Comparison of ENCODE assay signal across 8 cellular contexts in the genomic region with DNA sequence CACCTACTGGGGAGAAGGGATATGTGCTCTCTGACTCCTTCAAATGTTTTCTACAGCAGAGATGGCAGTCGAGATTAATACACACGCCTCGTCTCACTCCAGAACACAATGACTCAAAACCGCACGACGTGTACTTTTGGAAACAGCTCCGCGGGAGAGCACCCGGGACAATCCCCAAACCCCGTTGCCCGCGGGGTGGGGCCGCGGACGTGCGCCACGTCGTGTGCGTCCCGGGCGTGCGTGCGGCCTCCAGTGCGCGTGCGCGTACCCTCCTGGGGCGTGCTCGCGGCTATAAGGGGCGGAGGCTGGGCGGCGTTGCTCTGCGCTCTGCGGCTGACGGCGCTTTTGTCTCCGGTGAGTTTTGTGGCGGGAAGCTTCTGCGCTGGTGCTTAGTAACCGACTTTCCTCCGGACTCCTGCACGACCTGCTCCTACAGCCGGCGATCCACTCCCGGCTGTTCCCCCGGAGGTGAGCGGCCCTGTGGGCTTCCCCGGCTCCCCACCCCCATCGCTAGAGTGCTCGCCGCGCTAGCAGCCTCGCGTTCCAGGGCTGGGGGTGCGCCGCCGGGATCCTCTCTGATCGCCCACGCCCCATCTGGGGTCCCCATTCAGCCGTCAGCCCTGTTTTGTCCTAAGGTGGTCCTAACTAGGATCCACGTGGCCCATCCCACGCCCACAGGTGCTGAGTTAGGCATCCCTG. TPM values are rescaled to one million over a fixed set of nuclear protein-coding genes. Genes with fewer than 3 reads are reported as not detected.
DNase-seq lines count a peak whose midpoint lies in the region; ATAC-seq and TF ChIP-seq lines count a peak whose summit lies in the region.

Gene HILPDA (plus strand): TSS at position 323 of the 699 bp plus-strand sequence. CDS start 1,391 bp downstream, outside the sequence.

- peak within 1 kb of the TSS; percentile 86 for H3K27ac Mint-ChIP-seq in activated T-helper 17 cell treated with anti-CD3 and anti-CD28 coated beads, Interleukin-2, amount 50 U/mL, for 72 hours
- peak within 1 kb of the TSS; percentile 86 to 97 (median 94) for H3K27ac Mint-ChIP-seq in naive thymus-derived CD8-positive, alpha-beta T cell
- peak within 1 kb of the TSS; percentile 99 for H3K27ac Mint-ChIP-seq in stimulated activated naive B cell treated with anti-CD40 and anti-IgM and Interleukin-4, amounts not matched to agents 10 μg/mL and 1 μg/mL and 100 μg/mL, for 72 hours

- POLR2A ChIA-PET in naive thymus-derived CD8-positive, alpha-beta T cell (lab: Charles Lee), result interaction anchor here (0.6 to 2.7 kb wide), 8 partner anchors 14 to 1063 kb away, joined by 3 to 10 read pairs (median 3); partner anchors contain the start of genes RBM28 and ZNF800

- no peak for TF ChIP-seq CTCF in LNCaP clone FGC (IDR thresholded peaks at IDR 0.05; ENCODE audit: control insufficient read depth, extremely low read depth, insufficient read depth)
- no peak for TF ChIP-seq CTCF in fibroblast of mammary gland (conservative IDR thresholded peaks at IDR 0.05; ENCODE audit: control insufficient read depth, insufficient read depth, low read depth, low read length)

- H3K4me3 Mint-ChIP-seq in activated T-helper 17 cell treated with anti-CD3 and anti-CD28 coated beads, Interleukin-2, amount 50 U/mL, for 72 hours, result peak within 1 kb of the TSS; percentile 94
- peak within 1 kb of the TSS; percentile 87 to 95 (median 93) for H3K4me3 Mint-ChIP-seq in naive thymus-derived CD8-positive, alpha-beta T cell
- H3K4me3 Mint-ChIP-seq in stimulated activated naive B cell treated with anti-CD40 and anti-IgM and Interleukin-4, amounts not matched to agents 10 μg/mL and 1 μg/mL and 100 μg/mL, for 72 hours, result peak within 1 kb of the TSS; percentile 92 to 93

- peak; percentile 80 for ATAC-seq in activated T-helper 17 cell treated with anti-CD3 and anti-CD28 coated beads, Interleukin-2, amount 50 U/mL, for 72 hours (replicated peaks)
- ATAC-seq in naive thymus-derived CD8-positive, alpha-beta T cell, result peak; percentile 87 to 91
- peak; percentile 85 to 86 for ATAC-seq in stimulated activated naive B cell treated with anti-CD40 and anti-IgM and Interleukin-4, amounts not matched to agents 10 μg/mL and 1 μg/mL and 100 μg/mL, for 72 hours (replicated peaks)

- peaks cover 77% of the 10 kb centered on the region for H3K36me3 Mint-ChIP-seq in activated T-helper 17 cell treated with anti-CD3 and anti-CD28 coated beads, Interleukin-2, amount 50 U/mL, for 72 hours (ENCODE audit: low read depth)
- no peaks in the 10 kb centered on the region for H3K36me3 Mint-ChIP-seq in naive thymus-derived CD8-positive, alpha-beta T cell
- H3K36me3 Mint-ChIP-seq in stimulated activated naive B cell treated with anti-CD40 and anti-IgM and Interleukin-4, amounts not matched to agents 10 μg/mL and 1 μg/mL and 100 μg/mL, for 72 hours, result peaks cover 17 to 25% of the 10 kb centered on the region in 2 donors

- H3K4me3 ChIP-seq in LNCaP clone FGC (ENCODE audit: low read depth, low read length) (peak within 1 kb of the TSS; percentile 99), fibroblast of mammary gland (ENCODE audit: control insufficient read depth, low read depth, low read length) (peak within 1 kb of the TSS; percentile 99)

- DNase-seq in EH (ENCODE audit: low read depth) (peak; percentile 98), H4 (ENCODE audit: low spot score) (peak; percentile 90), LNCaP clone FGC (ENCODE audit: low read depth) (peak; percentile 70), RPMI8226 (peak; percentile 97), fibroblast of mammary gland (ENCODE audit: low read depth) (peak; percentile 98)
- peak; percentile 89 to 97 (median 92) for DNase-seq in naive thymus-derived CD8-positive, alpha-beta T cell
- DNase-seq in stimulated activated naive B cell treated with anti-CD40 and anti-IgM and Interleukin-4, amounts not matched to agents 10 μg/mL and 1 μg/mL and 100 μg/mL, for 72 hours, result peak; percentile 95

- peaks cover 50% of the 10 kb centered on the region for H3K4me1 Mint-ChIP-seq in activated T-helper 17 cell treated with anti-CD3 and anti-CD28 coated beads, Interleukin-2, amount 50 U/mL, for 72 hours
- peaks cover 14 to 32% (median 29%) of the 10 kb centered on the region in 4 donors for H3K4me1 Mint-ChIP-seq in naive thymus-derived CD8-positive, alpha-beta T cell
- peaks cover 37 to 75% of the 10 kb centered on the region in 2 donors for H3K4me1 Mint-ChIP-seq in stimulated activated naive B cell treated with anti-CD40 and anti-IgM and Interleukin-4, amounts not matched to agents 10 μg/mL and 1 μg/mL and 100 μg/mL, for 72 hours

- H3K9me3 Mint-ChIP-seq in activated T-helper 17 cell treated with anti-CD3 and anti-CD28 coated beads, Interleukin-2, amount 50 U/mL, for 72 hours, result no peaks in the 10 kb centered on the region
- no peaks in the 10 kb centered on the region for H3K9me3 Mint-ChIP-seq in naive thymus-derived CD8-positive, alpha-beta T cell
- no peaks in the 10 kb centered on the region for H3K9me3 Mint-ChIP-seq in stimulated activated naive B cell treated with anti-CD40 and anti-IgM and Interleukin-4, amounts not matched to agents 10 μg/mL and 1 μg/mL and 100 μg/mL, for 72 hours

- H3K27me3 Mint-ChIP-seq in activated T-helper 17 cell treated with anti-CD3 and anti-CD28 coated beads, Interleukin-2, amount 50 U/mL, for 72 hours, result no peaks in the 10 kb centered on the region
- H3K27me3 Mint-ChIP-seq in naive thymus-derived CD8-positive, alpha-beta T cell, result peaks cover 0 to 4% (median 0%) of the 10 kb centered on the region in 5 donors
- H3K27me3 Mint-ChIP-seq in stimulated activated naive B cell treated with anti-CD40 and anti-IgM and Interleukin-4, amounts not matched to agents 10 μg/mL and 1 μg/mL and 100 μg/mL, for 72 hours, result no peaks in the 10 kb centered on the region

RNA-seq across cellular contexts. Expression of gene HILPDA, which starts in this region (rescaled TPM):
- 11.3 and 20.6 TPM in 2 replicates for total RNA-seq in H4 (2014; rRNA removed; shearing (Covaris generic))
- 1,000 to 10,000 TPM in 1 of 2 donors, 10 to 100 TPM in 1; 72.9 to 1,213 TPM for total RNA-seq in activated T-helper 17 cell treated with anti-CD3 and anti-CD28 coated beads, Interleukin-2, amount 50 U/mL, for 72 hours
- 1 to 10 TPM; 3.4 to 3.8 TPM for total RNA-seq in naive thymus-derived CD8-positive, alpha-beta T cell
- polyA plus RNA-seq in naive thymus-derived CD8-positive, alpha-beta T cell, result 1 to 10 TPM; 2.9 to 3.4 (median 3.2) TPM

Comparison
In these comparisons a context has a peak if more than half of its experiments do, and no peak if none do; other contexts are left out.
1. Peak in every context shown above with its lines: DNase-seq, ATAC-seq and H3K4me3 ChIP-seq.